In genomic region chr2:42227491-42227890, GRCh38 we compare ENCODE assay signal across 20 cellular contexts.
"Had no signal": no experiment of that assay in that cellular context is flagged by ENCODE, and none has a peak within 500 bp of the region (broad histone marks: within the 10 kb centered on the region; RNA-seq: fewer than 3 reads in every experiment).

No MANE protein-coding gene starts in this region.

- ATAC-seq: esophagus mucosa, gastrocnemius medialis, heart right ventricle, left lung, psoas muscle, right cardiac atrium had no signal

- DNase-seq: activated CD4-positive, alpha-beta T cell treated with anti-CD3 and anti-CD28 coated beads for 48 hours; activated CD4-positive, CD25-positive, alpha-beta regulatory T cell; activated CD8-positive, alpha-beta memory T cell treated with anti-CD3 and anti-CD28 coated beads for 24 hours; activated CD8-positive, alpha-beta memory T cell treated with anti-CD3 and anti-CD28 coated beads, Interleukin-2, amount 50 U/mL, for 48 hours; activated naive CD4-positive, alpha-beta T cell; gastrocnemius medialis; heart right ventricle; left lung; midbrain; ovary; psoas muscle; stimulated activated CD4-positive, alpha-beta T cell treated with anti-CD3 and anti-CD28 coated beads, Interleukin-2, amount 100 ng/mL, for 48 hours; T-helper 2 cell; testis; upper lobe of left lung had no signal

- H3K27ac ChIP-seq: ascending aorta, coronary artery, gastrocnemius medialis, heart right ventricle, left lung, ovary, psoas muscle, skin epidermis, testis, upper lobe of left lung had no signal

- H3K9me3 ChIP-seq: ascending aorta, gastrocnemius medialis, heart right ventricle, left lung, ovary, psoas muscle, testis, upper lobe of left lung had no signal

- H3K36me3 ChIP-seq: ascending aorta, gastrocnemius medialis, heart right ventricle, left lung, ovary, upper lobe of left lung had no signal

- H3K4me1 ChIP-seq: testis had no signal

- H3K4me3 ChIP-seq: ascending aorta, coronary artery, gastrocnemius medialis, heart right ventricle, left lung, ovary, psoas muscle, skin epidermis, testis, upper lobe of left lung had no signal

- H3K27me3 ChIP-seq: ascending aorta, gastrocnemius medialis, heart right ventricle, left lung, ovary, testis, upper lobe of left lung had no signal
